Comparison of ENCODE assay signal across 19 cellular contexts in genomic region chr14:88775532-88775931, GRCh38. TPM values are rescaled to one million over a fixed set of nuclear protein-coding genes. Genes with fewer than 3 reads are reported as not detected.
"Had no signal": no experiment of that assay in that cellular context is flagged by ENCODE, and none has a peak within 500 bp of the region (broad histone marks: within the 10 kb centered on the region; RNA-seq: fewer than 3 reads in every experiment).

No MANE protein-coding gene starts in this region.

- DNase-seq: cortex of kidney; dorsolateral prefrontal cortex; effector CD8-positive, alpha-beta T cell; esophagus squamous epithelium; foreskin fibroblast; kidney glomerular epithelial cell; natural killer cell; spleen; stimulated activated CD4-positive, alpha-beta T cell treated with anti-CD3 and anti-CD28 coated beads, Interleukin-15, amount 100 ng/mL, for 24 hours; stimulated activated CD4-positive, alpha-beta T cell treated with anti-CD3 and anti-CD28 coated beads, Interleukin-1b, Interleukin-23, amount 100 ng/mL, for 48 hours; stimulated activated CD4-positive, alpha-beta T cell treated with anti-CD3 and anti-CD28 coated beads, Interleukin-4, amount 100 ng/mL, for 24 hours; stimulated activated naive B cell treated with anti-CD40 and anti-IgM and Interleukin-4, amounts not matched to agents 10 μg/mL and 1 μg/mL and 100 μg/mL, for 72 hours; stimulated activated naive CD8-positive, alpha-beta T cell treated with anti-CD3 and anti-CD28 coated beads, Interleukin-15, amount 100 ng/mL, for 72 hours; testis had no signal

- H3K9me3 ChIP-seq: esophagus squamous epithelium, spleen, testis, tibial nerve had no signal

- ATAC-seq: left lobe of liver; natural killer cell; sciatic nerve; stimulated activated naive B cell treated with anti-CD40 and anti-IgM and Interleukin-4, amounts not matched to agents 10 μg/mL and 1 μg/mL and 100 μg/mL, for 72 hours; stimulated activated naive CD8-positive, alpha-beta T cell treated with anti-CD3 and anti-CD28 coated beads, Interleukin-15, amount 100 ng/mL, for 72 hours had no signal

- H2AFZ ChIP-seq: hepatocyte had no signal

- H3K79me2 ChIP-seq: hepatocyte had no signal

- H3K4me1 ChIP-seq: spleen, testis, tibial nerve had no signal

- H3K27me3 ChIP-seq: dorsolateral prefrontal cortex, esophagus squamous epithelium, hepatocyte, spleen, testis, tibial nerve had no signal

- H3K4me2 ChIP-seq: hepatocyte had no signal

- H3K4me3 ChIP-seq: dorsolateral prefrontal cortex, esophagus squamous epithelium, hepatocyte, spleen, testis, tibial nerve had no signal

- H3K27ac ChIP-seq: dorsolateral prefrontal cortex, hepatocyte, spleen, testis, tibial nerve had no signal

- H3K36me3 ChIP-seq: esophagus squamous epithelium, spleen, tibial nerve had no signal

RNA-seq across cellular contexts. Expression of gene EML5, which starts 17.2 kb away (rescaled TPM):
- total RNA-seq: myocyte had no signal
- polyA plus RNA-seq: hepatocyte had no signal
